8 cellular contexts compared by ENCODE assay signal in genomic region chr11:45079943-45080719, GRCh38.
DNase-seq lines count a peak whose midpoint lies in the region; ATAC-seq, FAIRE-seq and TF ChIP-seq lines count a peak whose summit lies in the region.

No MANE protein-coding gene starts in this region.

- no peak overlapping the region for H3K9ac ChIP-seq in HepG2 (ENCODE audit: insufficient read depth, low read depth, low read length)

- no peak overlapping the region for H2AFZ ChIP-seq in HepG2 (ENCODE audit: low read length)

- CTCF ChIA-PET in HepG2 (lab: Yijun Ruan, JAX; ENCODE audit: low intra/inter-chr PET ratio, low total read pairs) = no interaction called here

- DNase-seq in NB4 (ENCODE audit: low read depth) = peak; percentile 93
- DNase-seq in activated T-cell treated with anti-CD3 and anti-CD28 coated beads for 48 hours (ENCODE audit: low read depth) = peak; percentile 33
- no peak for DNase-seq in HepG2 (ENCODE audit: low spot score)
- no peak for DNase-seq in upper lobe of right lung
- DNase-seq in NCI-H2029 treated with DMSO at 0.1 percent for 48 hours (lab: John Stamatoyannopoulos, UW) = no peak
- DNase-seq in AG08396 (ENCODE audit: low spot score) = no peak
- no peak for DNase-seq in RCC 7860 (ENCODE audit: low spot score)

- H3K27ac ChIP-seq in HepG2 (ENCODE audit: extremely low read length, insufficient read depth, low read length) = no peak overlapping the region
- peak overlapping the region; percentile 36 for H3K27ac ChIP-seq in upper lobe of right lung

- H3K9me3 ChIP-seq in HepG2 (ENCODE audit: low read length) (no peaks in the 10 kb centered on the region), upper lobe of right lung (no peaks in the 10 kb centered on the region)

- no TSS peak for BruUV-seq in HepG2 (replicated peaks; lab: Mats Ljungman, UMichigan)

- H4K20me1 ChIP-seq in HepG2 (ENCODE audit: insufficient read depth, low read length) = no peaks in the 10 kb centered on the region

- H3K27me3 ChIP-seq in HepG2 (ENCODE audit: control insufficient read depth in 1 of 2, insufficient read depth in 2 of 2, low read length in 2 of 2) (peaks cover 0 to 22% of the 10 kb centered on the region in 2 experiments; a peak in 3 of 5 replicates), upper lobe of right lung (no peaks in the 10 kb centered on the region)

- H3K79me2 ChIP-seq in HepG2 (ENCODE audit: insufficient read depth, low read length) = no peaks in the 10 kb centered on the region

- FAIRE-seq in HepG2 (lab: Jason Lieb, UNC) (no peak), RCC 7860 (lab: Jason Lieb, UNC) (no peak)

- no peak for TF ChIP-seq EP300 in HepG2 (IDR thresholded peaks at IDR 0.05; ENCODE audit: low read depth in 2 of 2, low read length in 2 of 2)
- TF ChIP-seq EP300 in HepG2 (CRISPR knock-in tag; IDR thresholded peaks at IDR 0.05; ENCODE audit: borderline replicate concordance) = no peak

- H3K4me3 ChIP-seq in NB4 (ENCODE audit: low read depth, low read length) = no peak overlapping the region
- H3K4me3 ChIP-seq in HepG2 (replicated peaks in 1 of 3; ENCODE audit: insufficient read depth in 1 of 3, low read depth in 2 of 3, low read length in 3 of 3) = no peak overlapping the region
- H3K4me3 ChIP-seq in upper lobe of right lung = no peak overlapping the region

- TF ChIP-seq RAD21 in HepG2 (CRISPR knock-in tag; IDR thresholded peaks at IDR 0.05) = no peak

- POLR2A ChIA-PET in HepG2 (lab: Yijun Ruan, JAX) = no interaction called here

- TF ChIP-seq POLR2A in NB4 (IDR thresholded peaks at IDR 0.05; ENCODE audit: extremely low read depth, insufficient read length) (peak; percentile 28), HepG2 (IDR thresholded peaks at IDR 0.05; ENCODE audit: insufficient read depth in 1 of 2, low read depth in 2 of 2, low read length in 2 of 2) (no peak)

- H3K36me3 ChIP-seq in HepG2 (replicated peaks in 1 of 2; ENCODE audit: control insufficient read depth in 1 of 2, insufficient read depth in 2 of 2, low read length in 2 of 2) (no peaks in the 10 kb centered on the region), upper lobe of right lung (no peaks in the 10 kb centered on the region)

- TF ChIP-seq CTCF in NB4 (IDR thresholded peaks at IDR 0.05; ENCODE audit: low read depth, low read length) (no peak), HepG2 (CRISPR knock-in tag; IDR thresholded peaks at IDR 0.05) (no peak), upper lobe of right lung (IDR thresholded peaks at IDR 0.05) (no peak)

- H3K4me1 ChIP-seq in HepG2 (ENCODE audit: insufficient read depth, low read length) (no peaks in the 10 kb centered on the region), upper lobe of right lung (peaks cover 29% of the 10 kb centered on the region)

- intact Hi-C loops in HepG2 (cut with micrococcal nuclease; ENCODE audit: unreplicated experiment) (no loop called here), upper lobe of right lung (cut with DNase I) (no loop called here)

- in situ Hi-C loops in HepG2 (cut with HindIII; ENCODE audit: extremely low pct_ligation_motif_present, low pct_unique_long_range_greater_than_20kb) = no loop called here

- ATAC-seq in GM19372 (IDR thresholded peaks at IDR 0.05; ENCODE audit: low read depth, unreplicated experiment) = peak; percentile 63
- ATAC-seq in HepG2 = peak; percentile 39; the same call in 2 of the 3 replicates
- peak; percentile 73 for ATAC-seq in upper lobe of right lung

- WGBS in HepG2 (ENCODE audit: low lambda C conversion rate) = 22% methylated on average over 9 of the region's 16 CpGs

- no peak overlapping the region for H3K4me2 ChIP-seq in HepG2 (ENCODE audit: low read depth, low read length)

TF ChIP-seq in HepG2, 621 proteins besides CTCF, POLR2A, EP300 and RAD21:
- no peak for TF ChIP-seq BCL6 (CRISPR knock-in tag; IDR thresholded peaks at IDR 0.05)
- TF ChIP-seq, protein P1, sequence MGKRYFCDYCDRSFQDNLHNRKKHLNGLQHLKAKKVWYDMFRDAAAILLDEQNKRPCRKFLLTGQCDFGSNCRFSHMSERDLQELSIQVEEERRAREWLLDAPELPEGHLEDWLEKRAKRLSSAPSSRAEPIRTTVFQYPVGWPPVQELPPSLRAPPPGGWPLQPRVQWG (CRISPR knock-in tag; IDR thresholded peaks at IDR 0.05; ENCODE audit: borderline replicate concordance, low read depth) = no peak

Comparison
In these comparisons a context has a peak if more than half of its experiments do, and no peak if none do; other contexts are left out.
1. DNase-seq: peak in NB4 (single experiment) and activated T-cell treated with anti-CD3 and anti-CD28 coated beads for 48 hours (single experiment); none in HepG2 (single experiment), upper lobe of right lung (single experiment), NCI-H2029 treated with DMSO at 0.1 percent for 48 hours (single experiment), AG08396 (single experiment) and RCC 7860 (single experiment).
2. Peak in every context shown above with its lines, with median percentiles within 50 percentile points of each other: ATAC-seq.